33 cellular contexts compared by ENCODE assay signal in genomic region chr22:12697441-12697840, GRCh38.
"Had no signal": no experiment of that assay in that cellular context is flagged by ENCODE, and none has a peak within 500 bp of the region (broad histone marks: within the 10 kb centered on the region; RNA-seq: fewer than 3 reads in every experiment).

No MANE protein-coding gene starts in this region.

- H3K4me2 ChIP-seq: KMS-11 had no signal

- DNase-seq: Kasumi-1, MG63, MM.1S, MV-4-11, NCI-H1048, NCI-H1092, NCI-H1092 treated with DMSO at 0.1 percent for 48 hours, NCI-H1105, NCI-H1105 treated with DMSO at 0.1 percent for 48 hours, NCI-H1417, NCI-H1417 treated with DMSO at 0.1 percent for 48 hours, NCI-H1436, NCI-H1436 treated with DMSO at 0.1 percent for 48 hours, NCI-H146, NCI-H1694, NCI-H1694 treated with DMSO at 0.1 percent for 48 hours, NCI-H187, NCI-H187 treated with DMSO at 0.1 percent for 48 hours, NCI-H1930, NCI-H2029, NCI-H2029 treated with DMSO at 0.1 percent for 48 hours, NCI-H2081, NCI-H2081 treated with DMSO at 0.1 percent for 48 hours, NCI-H2107, NCI-H2171, NCI-H2171 treated with DMSO at 0.1 percent for 48 hours, NCI-H2227 treated with DMSO at 0.1 percent for 48 hours, NCI-H226, NCI-H345, NCI-H446, NCI-H446 treated with DMSO at 0.1 percent for 48 hours, NCI-H510A had no signal

- H3K4me3 ChIP-seq: MG63 had no signal

- H3K9ac ChIP-seq: KMS-11 had no signal

- H3K27ac ChIP-seq: KMS-11 had no signal

- H3K36me3 ChIP-seq: MG63 had no signal

- H3K27me3 ChIP-seq: MG63 had no signal
